ENCODE assay signal across 8 cellular contexts in the genomic region with DNA sequence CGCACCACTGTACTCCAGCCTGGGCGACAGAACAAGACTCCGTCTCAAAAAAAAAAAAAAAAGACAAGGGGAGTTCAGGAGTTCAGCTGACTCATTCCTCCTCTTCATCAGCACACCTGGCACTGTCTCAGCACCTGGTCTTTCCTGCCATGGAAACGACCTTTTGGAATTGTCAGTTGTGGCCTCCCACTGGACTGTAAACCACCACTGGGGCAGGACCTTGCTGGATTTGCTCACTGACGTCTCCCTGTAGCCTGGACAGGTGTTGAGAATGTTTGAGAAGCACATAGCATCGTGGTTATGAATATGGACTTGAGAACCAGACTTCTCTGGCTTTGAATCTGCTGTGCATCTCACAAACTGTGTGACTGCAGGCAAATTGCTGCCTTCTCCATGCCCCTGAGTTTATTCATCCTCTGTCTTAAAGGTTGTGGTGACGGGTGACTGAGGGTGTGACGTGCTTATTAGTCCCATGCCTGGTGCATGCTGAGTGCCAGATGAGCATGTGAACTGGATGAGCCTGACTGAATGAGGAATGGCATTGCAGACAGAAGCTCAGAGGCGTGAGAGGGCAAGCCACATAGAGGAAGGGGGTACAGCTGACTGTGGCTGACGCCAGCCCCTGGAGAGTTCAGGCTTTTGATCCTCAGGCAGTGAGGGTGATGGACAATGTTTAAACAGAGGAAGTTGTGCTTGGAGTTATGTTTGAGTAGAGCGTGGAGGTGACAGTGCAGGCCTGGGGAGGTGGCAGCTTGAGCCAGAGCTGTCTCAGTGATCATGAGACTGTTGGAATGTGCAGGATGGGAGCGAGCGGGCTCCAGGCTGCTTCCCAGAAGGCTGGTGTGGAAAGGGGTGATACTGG. TPM values are rescaled to one million over a fixed set of nuclear protein-coding genes. Genes with fewer than 3 reads are reported as not detected.
DNase-seq lines count a peak whose midpoint lies in the region; ATAC-seq and TF ChIP-seq lines count a peak whose summit lies in the region.

No MANE protein-coding gene starts in this region.

- H3K27me3 ChIP-seq in IMR-90 (ENCODE audit: control insufficient read depth, insufficient read depth, low read length) (no peaks in the 10 kb centered on the region), Karpas-422 (ENCODE audit: low read length) (no peaks in the 10 kb centered on the region)

- H2BK5ac ChIP-seq in IMR-90 (ENCODE audit: low read depth, low read length, poor library complexity, severe bottlenecking), result peak overlapping the region; percentile 79

- H3K9me3 Mint-ChIP-seq in brain, result no peaks in the 10 kb centered on the region

- peak overlapping the region; percentile 66; the same call in 1 of the 2 replicates for H2BK120ac ChIP-seq in IMR-90 (ENCODE audit: low read depth, low read length)

- H3K4me1 ChIP-seq in IMR-90 (ENCODE audit: control insufficient read depth, insufficient read depth, low read length), result peaks cover 18% of the 10 kb centered on the region
- H3K4me1 ChIP-seq in Karpas-422 (ENCODE audit: low read length), result peaks cover 7% of the 10 kb centered on the region; the same call in 1 of the 2 replicates

- H3K56ac ChIP-seq in IMR-90 (ENCODE audit: extremely low read depth, insufficient read depth, low read length), result no peak overlapping the region

- DNase-seq in AG08396 (ENCODE audit: low spot score) (peak; percentile 22), IMR-90 (peak; percentile 82), mesenteric fat pad (ENCODE audit: low spot score) (peak; percentile 53), hypothalamus (lab: John Stamatoyannopoulos, UW) (no peak), Karpas-422 (no peak), NCI-H345 treated with DMSO at 0.1 percent for 48 hours (lab: John Stamatoyannopoulos, UW; ENCODE audit: unreplicated experiment) (no peak)

- H3K9me2 ChIP-seq in Karpas-422 (replicated peaks; ENCODE audit: insufficient read depth, low read length), result no peaks in the 10 kb centered on the region

- H3K4me2 ChIP-seq in IMR-90 (ENCODE audit: low read depth, low read length), result no peak overlapping the region
- H3K4me2 ChIP-seq in Karpas-422 (ENCODE audit: low read depth, low read length, poor library complexity, severe bottlenecking), result no peak overlapping the region

- dilution Hi-C loops in IMR-90 (cut with HindIII; ENCODE audit: low sequenced_read_pairs, unreplicated experiment), result no loop called here

- H3K23ac ChIP-seq in IMR-90 (ENCODE audit: low read depth, low read length), result peak overlapping the region; percentile 36; the same call in 1 of the 2 replicates

- peak overlapping the region; percentile 4 to 71 (median 46) for H3K27ac Mint-ChIP-seq in brain

- H3K27me3 Mint-ChIP-seq in brain, result no peaks in the 10 kb centered on the region

- H4K8ac ChIP-seq in IMR-90 (ENCODE audit: low read depth in 2 of 2, low read length in 2 of 2), result peak overlapping the region in 1 of 2 experiments; percentile 36; a peak in 1 of 4 replicates

- WGBS in IMR-90 (ENCODE audit: extremely low coverage in 2 of 2, insufficient read length in 1 of 2), 2 experiments, result 74% methylated on average over 6 of the region's 13 CpGs; no CpG with 5 or more reads in 1 of the 2 experiments

- no TSS peak for BruUV-seq in IMR-90 (replicated peaks; lab: Mats Ljungman, UMichigan)

- no peaks in the 10 kb centered on the region for H3K9me3 ChIP-seq in IMR-90 (ENCODE audit: control insufficient read depth, insufficient read depth, low read length)
- H3K9me3 ChIP-seq in Karpas-422 (ENCODE audit: low read length), result no peaks in the 10 kb centered on the region

- no peak overlapping the region for H4K5ac ChIP-seq in IMR-90 (ENCODE audit: low read depth, low read length)

- H2AFZ ChIP-seq in IMR-90 (replicated peaks; ENCODE audit: low read length, poor library complexity) (peak overlapping the region; percentile 13), Karpas-422 (ENCODE audit: low read length) (no peak overlapping the region)

- TF ChIP-seq CTCF in IMR-90 (conservative IDR thresholded peaks at IDR 0.05; ENCODE audit: low read depth, low read length), result no peak
- no peak for TF ChIP-seq CTCF in brain (conservative IDR thresholded peaks at IDR 0.05)

- CTCF ChIA-PET in IMR-90 (lab: Yijun Ruan, JAX), result no interaction called here

- H3K4me3 ChIP-seq in IMR-90 (ENCODE audit: insufficient read depth, low read depth, low read length) (no peak overlapping the region), Karpas-422 (ENCODE audit: low read length) (no peak overlapping the region)

- no peak overlapping the region for H3K18ac ChIP-seq in IMR-90 (ENCODE audit: low read depth, low read length)

- H3K36me3 ChIP-seq in IMR-90 (ENCODE audit: control insufficient read depth, insufficient read depth, low read length), result peaks cover 1% of the 10 kb centered on the region; the same call in 1 of the 2 replicates
- no peaks in the 10 kb centered on the region for H3K36me3 ChIP-seq in Karpas-422 (ENCODE audit: insufficient read depth, low read length)

- peaks cover 24 to 89% of the 10 kb centered on the region in 2 experiments for H3K79me1 ChIP-seq in IMR-90 (ENCODE audit: low read depth in 1 of 2, low read length in 2 of 2)

- H3K14ac ChIP-seq in IMR-90 (replicated peaks; ENCODE audit: low read depth, low read length), result peak overlapping the region; percentile 54

- H3K27ac ChIP-seq in IMR-90 (ENCODE audit: insufficient read depth, low read length) (no peak overlapping the region; the same call in 1 of the 2 replicates), Karpas-422 (ENCODE audit: low read length) (no peak overlapping the region)

- intact Hi-C loops in IMR-90 (cut with micrococcal nuclease), result no loop called here

- peaks cover 45% of the 10 kb centered on the region for H3K4me1 Mint-ChIP-seq in brain

- TF ChIP-seq RAD21 in IMR-90 (IDR thresholded peaks at IDR 0.05; ENCODE audit: low read length), result no peak

- in situ Hi-C loops in IMR-90 (cut with MboI; ENCODE audit: low sequenced_read_pairs), result loop anchor here (25.0 kb wide), 1 partner anchor 1200 kb away; the partner anchor contains the start of gene FOXRED2

- ATAC-seq in IMR-90 (ENCODE audit: low read depth) (peak; percentile 51), GM18868 (IDR thresholded peaks at IDR 0.05; ENCODE audit: unreplicated experiment) (no peak)

- peak overlapping the region; percentile 8; the same call in 1 of the 2 replicates for H2BK20ac ChIP-seq in IMR-90 (ENCODE audit: low read depth, low read length)

- peaks cover 33% of the 10 kb centered on the region for H3K9me1 ChIP-seq in IMR-90 (ENCODE audit: insufficient read depth, low read length)

- peak overlapping the region; percentile 44 for H2AK9ac ChIP-seq in IMR-90 (replicated peaks; ENCODE audit: low read depth, low read length, poor library complexity)

- POLR2A ChIA-PET in IMR-90 (lab: Charles Lee; ENCODE audit: unreplicated experiment), result no interaction called here

- peak overlapping the region; percentile 22; the same call in 1 of the 2 replicates for H4K91ac ChIP-seq in IMR-90 (ENCODE audit: insufficient read depth, low read depth, low read length)

- no peaks in the 10 kb centered on the region for H3K79me2 ChIP-seq in Karpas-422 (ENCODE audit: low read length)

- H3K9ac ChIP-seq in IMR-90 (ENCODE audit: low read depth, low read length) (no peak overlapping the region), Karpas-422 (ENCODE audit: low read length) (no peak overlapping the region)

- peak overlapping the region; percentile 16; the same call in 1 of the 3 replicates for H2BK15ac ChIP-seq in IMR-90 (ENCODE audit: low read depth, low read length)

- H4K20me1 ChIP-seq in IMR-90 (ENCODE audit: insufficient read depth, low read length) (peaks cover 70% of the 10 kb centered on the region), Karpas-422 (ENCODE audit: insufficient read depth, low read depth, low read length) (peaks cover 21% of the 10 kb centered on the region; the same call in 1 of the 2 replicates)

- H3K36me3 Mint-ChIP-seq in brain, result no peaks in the 10 kb centered on the region

- H3K4me3 Mint-ChIP-seq in brain, result no peak overlapping the region

- H2AK5ac ChIP-seq in IMR-90 (ENCODE audit: low read depth, low read length), result peak overlapping the region; percentile 85

- H3K4ac ChIP-seq in IMR-90 (ENCODE audit: low read depth, low read length), result peak overlapping the region; percentile 10

- no peak; the same call in 1 of the 2 replicates for TF ChIP-seq POLR2A in IMR-90 (IDR thresholded peaks at IDR 0.05; ENCODE audit: low read depth, low read length)

TF ChIP-seq in IMR-90, 13 proteins besides CTCF, POLR2A, EP300 and RAD21:
- TF ChIP-seq FOS (IDR thresholded peaks at IDR 0.05; ENCODE audit: low read depth, low read length) (0 out of 2 replicates have a peak, but pooled peaks have one; percentile 8), MXI1 (IDR thresholded peaks at IDR 0.05; ENCODE audit: borderline replicate concordance, low read depth, low read length) (no peak), BHLHE40 (IDR thresholded peaks at IDR 0.05; ENCODE audit: low read depth, low read length) (peak; percentile 81)

RNA-seq across cellular contexts. Expression of gene TOM1, which starts 12.7 kb away (rescaled TPM):
- total RNA-seq in IMR-90 (2012; rRNA removed) (38.0 and 39.4 TPM in 2 replicates), mesenteric fat pad (83.2 TPM)
- polyA plus RNA-seq in IMR-90 (2012; rRNA removed) (46.4 and 48.5 TPM in 2 replicates), brain (ENCODE audit: insufficient read depth, low read depth, low replicate concordance) (40.3 TPM)
- polyA plus RNA-seq in IMR-90 (2012; cell fraction: cytosol; rRNA removed), result 66.1 and 71.8 TPM in 2 replicates
- polyA plus RNA-seq in IMR-90 (2012; cell fraction: nucleus; rRNA removed; ENCODE audit: low replicate concordance), result 54.4 and 68.2 TPM in 2 replicates
- total RNA-seq in Karpas-422 (2014; rRNA removed; shearing (Covaris generic); ENCODE audit: low replicate concordance), result 8.3 and 21.7 TPM in 2 replicates

RNA-seq across cellular contexts. Expression of gene HMGXB4, which starts 55.1 kb away (rescaled TPM):
- total RNA-seq in IMR-90 (2012; rRNA removed) (11.8 and 17.2 TPM in 2 replicates), mesenteric fat pad (14.0 TPM)
- polyA plus RNA-seq in IMR-90 (2012; rRNA removed) (16.5 and 18.5 TPM in 2 replicates), brain (ENCODE audit: insufficient read depth, low read depth, low replicate concordance) (9.7 TPM)
- 3.6 and 5.8 TPM in 2 replicates for polyA plus RNA-seq in IMR-90 (2012; cell fraction: cytosol; rRNA removed)
- 4.5 and 21.8 TPM in 2 replicates for polyA plus RNA-seq in IMR-90 (2012; cell fraction: nucleus; rRNA removed; ENCODE audit: low replicate concordance)
- total RNA-seq in Karpas-422 (2014; rRNA removed; shearing (Covaris generic); ENCODE audit: low replicate concordance), result 13.5 and 19.1 TPM in 2 replicates

Comparison
In these comparisons a context has a peak if more than half of its experiments do, and no peak if none do; other contexts are left out.
1. DNase-seq: peak in AG08396 (single experiment), IMR-90 (single experiment) and mesenteric fat pad (single experiment); none in hypothalamus (0 of 51), Karpas-422 (single experiment) and NCI-H345 treated with DMSO at 0.1 percent for 48 hours (single experiment).